In the genomic region with DNA sequence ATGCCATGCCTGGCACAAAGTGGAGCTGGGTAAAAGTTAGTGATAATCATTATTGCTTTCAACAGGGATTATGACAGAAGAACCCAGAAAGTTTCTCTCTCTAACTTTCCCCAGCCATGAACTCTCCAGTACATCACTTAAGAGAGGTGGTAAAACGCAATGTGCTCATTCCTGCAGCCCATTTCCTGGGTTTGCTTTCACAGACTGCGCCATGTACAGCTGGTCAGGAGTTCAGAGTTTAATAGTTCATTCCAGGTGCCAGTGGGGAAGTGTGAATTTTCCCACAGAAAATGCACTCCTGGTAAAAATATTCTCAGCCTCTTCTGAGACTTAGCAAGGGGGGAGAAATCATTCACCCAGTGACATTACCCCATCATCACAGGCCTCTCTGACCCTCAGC, we compare ENCODE assay signal across 10 cellular contexts. TPM values are rescaled to one million over a fixed set of nuclear protein-coding genes. Genes with fewer than 3 reads are reported as not detected.
DNase-seq lines count a peak whose midpoint lies in the region; ATAC-seq and TF ChIP-seq lines count a peak whose summit lies in the region.
"Had no signal": no experiment of that assay in that cellular context is flagged by ENCODE, and none has a peak within 500 bp of the region (broad histone marks: within the 10 kb centered on the region; RNA-seq: fewer than 3 reads in every experiment).

No MANE protein-coding gene starts in this region.

- no peak overlapping the region for H3K4me3 Mint-ChIP-seq in activated naive CD8-positive, alpha-beta T cell treated with anti-CD3 and anti-CD28 coated beads, Interleukin-2, amount 50 U/mL, for 24 hours
- no peak overlapping the region for H3K4me3 Mint-ChIP-seq in endothelial cell (ENCODE audit: unreplicated experiment)

- peaks cover 3% of the 10 kb centered on the region for H3K36me3 Mint-ChIP-seq in activated naive CD8-positive, alpha-beta T cell treated with anti-CD3 and anti-CD28 coated beads, Interleukin-2, amount 50 U/mL, for 24 hours (ENCODE audit: low read depth)
- H3K36me3 Mint-ChIP-seq in endothelial cell (ENCODE audit: low read depth, unreplicated experiment), result peaks cover 19% of the 10 kb centered on the region

- no peaks in the 10 kb centered on the region for H3K27me3 ChIP-seq in GM06990 (replicated peaks; ENCODE audit: control insufficient read depth, insufficient read depth, low read length)
- no peaks in the 10 kb centered on the region for H3K27me3 ChIP-seq in muscle layer of duodenum (ENCODE audit: low read depth, low read length)

- no peak for TF ChIP-seq CTCF in GM06990 (IDR thresholded peaks at IDR 0.05; ENCODE audit: insufficient read depth, low read length, poor library complexity, severe bottlenecking)
- no peak for TF ChIP-seq CTCF in endothelial cell (IDR thresholded peaks at IDR 0.05; ENCODE audit: unreplicated experiment)

- no peaks in the 10 kb centered on the region for H3K27me3 Mint-ChIP-seq in activated naive CD8-positive, alpha-beta T cell treated with anti-CD3 and anti-CD28 coated beads, Interleukin-2, amount 50 U/mL, for 24 hours
- peaks cover 3% of the 10 kb centered on the region for H3K27me3 Mint-ChIP-seq in endothelial cell (ENCODE audit: unreplicated experiment)

- no peaks in the 10 kb centered on the region for H3K9me3 Mint-ChIP-seq in activated naive CD8-positive, alpha-beta T cell treated with anti-CD3 and anti-CD28 coated beads, Interleukin-2, amount 50 U/mL, for 24 hours
- H3K9me3 Mint-ChIP-seq in endothelial cell (ENCODE audit: unreplicated experiment), result no peaks in the 10 kb centered on the region

- no peaks in the 10 kb centered on the region for H3K9me3 ChIP-seq in muscle layer of duodenum (ENCODE audit: control insufficient read depth in 1 of 2, low read length in 2 of 2)

- H3K27ac Mint-ChIP-seq in activated naive CD8-positive, alpha-beta T cell treated with anti-CD3 and anti-CD28 coated beads, Interleukin-2, amount 50 U/mL, for 24 hours, result peak overlapping the region; percentile 80
- no peak overlapping the region for H3K27ac Mint-ChIP-seq in endothelial cell (ENCODE audit: unreplicated experiment)

- peaks cover 24 to 39% of the 10 kb centered on the region in 2 donors for H3K4me1 ChIP-seq in muscle layer of duodenum (ENCODE audit: control insufficient read depth in 1 of 2, insufficient read depth in 2 of 2, low read length in 2 of 2)

- H3K4me1 Mint-ChIP-seq in activated naive CD8-positive, alpha-beta T cell treated with anti-CD3 and anti-CD28 coated beads, Interleukin-2, amount 50 U/mL, for 24 hours, result peaks cover 56% of the 10 kb centered on the region
- H3K4me1 Mint-ChIP-seq in endothelial cell (ENCODE audit: unreplicated experiment), result peaks cover 55% of the 10 kb centered on the region

- ATAC-seq in GM21825 (IDR thresholded peaks at IDR 0.05; ENCODE audit: unreplicated experiment), result peak; percentile 2
- no peak for ATAC-seq in activated naive CD8-positive, alpha-beta T cell treated with anti-CD3 and anti-CD28 coated beads, Interleukin-2, amount 50 U/mL, for 24 hours
- no peak for ATAC-seq in HG02970 (IDR thresholded peaks at IDR 0.05; ENCODE audit: low FRiP score, unreplicated experiment)

- H3K4me3 ChIP-seq in GM06990 (replicated peaks; ENCODE audit: low read depth, low read length) (peak overlapping the region; percentile 48; the same call in 1 of the 2 replicates), muscle layer of duodenum (ENCODE audit: low read depth in 1 of 2, low read length in 2 of 2) (no peak overlapping the region)

- H3K27ac ChIP-seq in muscle layer of duodenum (ENCODE audit: low read length), result peak overlapping the region; percentile 93

- no peak for DNase-seq in GM06990 (ENCODE audit: extremely low read depth, insufficient read length)
- no peak for DNase-seq in activated naive CD8-positive, alpha-beta T cell treated with anti-CD3 and anti-CD28 coated beads, Interleukin-2, amount 50 U/mL, for 24 hours
- DNase-seq in stimulated activated CD4-positive, alpha-beta T cell treated with anti-CD3 and anti-CD28 coated beads, Interleukin-1b, Interleukin-23, amount 100 ng/mL, for 48 hours, result no peak
- no peak for DNase-seq in endothelial cell (ENCODE audit: low spot score)
- no peak for DNase-seq in kidney glomerular epithelial cell (lab: John Stamatoyannopoulos, UW)
- DNase-seq: NCI-H510A treated with DMSO at 0.1 percent for 48 hours, SW 1271 had no signal

- H3K36me3 ChIP-seq in GM06990 (ENCODE audit: control insufficient read depth, insufficient read depth, low read length), result peaks cover 9% of the 10 kb centered on the region
- peaks cover 0 to 12% of the 10 kb centered on the region in 2 donors for H3K36me3 ChIP-seq in muscle layer of duodenum (ENCODE audit: control insufficient read depth in 1 of 2, insufficient read depth in 2 of 2, low read length in 2 of 2)

RNA-seq across cellular contexts. Expression of gene ADAM19, which starts 35.5 kb away (rescaled TPM):
- 176 TPM for total RNA-seq in endothelial cell (ENCODE audit: unreplicated experiment)
